1 cellular context compared by ENCODE assay signal in the genomic region with DNA sequence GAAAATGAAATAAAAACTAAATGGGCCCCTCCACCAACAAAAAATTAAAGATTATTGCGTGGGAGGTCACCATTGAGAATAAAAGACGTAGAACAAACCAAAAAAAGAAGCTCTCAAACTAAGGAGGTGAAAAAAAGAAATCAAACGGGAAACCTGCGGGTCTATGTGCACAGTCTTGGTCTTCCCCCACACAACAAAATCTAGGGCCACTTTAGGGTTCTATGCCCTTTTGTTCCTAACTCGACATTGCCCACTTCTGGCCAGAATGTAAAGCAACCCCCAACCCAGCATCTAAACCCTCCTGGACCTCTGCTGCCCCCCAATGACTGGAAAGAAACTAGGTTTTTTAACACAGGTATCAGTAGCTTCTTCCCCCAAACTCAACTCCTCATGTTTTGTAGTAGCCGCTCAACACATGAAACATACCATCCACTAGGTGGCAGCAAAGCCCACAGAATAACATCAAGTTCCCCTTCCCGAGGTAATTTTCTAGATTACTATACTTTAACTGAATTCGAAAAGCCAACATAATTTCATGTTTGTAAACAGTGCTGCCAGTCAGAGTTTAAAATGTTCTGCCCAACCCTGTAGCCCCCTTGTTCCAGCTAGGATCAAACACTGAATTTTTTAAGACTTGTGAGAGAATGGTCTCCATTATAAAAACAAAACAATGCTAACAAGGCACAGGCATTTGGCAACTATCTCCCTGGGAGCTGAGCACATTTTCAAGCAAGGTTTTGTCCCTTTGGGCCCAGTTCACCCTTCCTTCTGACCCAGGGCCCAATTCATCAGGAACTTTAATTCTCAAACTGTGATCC.
TF ChIP-seq lines count a peak whose summit lies in the region.

No MANE protein-coding gene starts in this region.

TF ChIP-seq in HepG2, 621 proteins besides CTCF, POLR2A, EP300 and RAD21 (continued from another document and continues in another):
- TF ChIP-seq, protein P1, sequence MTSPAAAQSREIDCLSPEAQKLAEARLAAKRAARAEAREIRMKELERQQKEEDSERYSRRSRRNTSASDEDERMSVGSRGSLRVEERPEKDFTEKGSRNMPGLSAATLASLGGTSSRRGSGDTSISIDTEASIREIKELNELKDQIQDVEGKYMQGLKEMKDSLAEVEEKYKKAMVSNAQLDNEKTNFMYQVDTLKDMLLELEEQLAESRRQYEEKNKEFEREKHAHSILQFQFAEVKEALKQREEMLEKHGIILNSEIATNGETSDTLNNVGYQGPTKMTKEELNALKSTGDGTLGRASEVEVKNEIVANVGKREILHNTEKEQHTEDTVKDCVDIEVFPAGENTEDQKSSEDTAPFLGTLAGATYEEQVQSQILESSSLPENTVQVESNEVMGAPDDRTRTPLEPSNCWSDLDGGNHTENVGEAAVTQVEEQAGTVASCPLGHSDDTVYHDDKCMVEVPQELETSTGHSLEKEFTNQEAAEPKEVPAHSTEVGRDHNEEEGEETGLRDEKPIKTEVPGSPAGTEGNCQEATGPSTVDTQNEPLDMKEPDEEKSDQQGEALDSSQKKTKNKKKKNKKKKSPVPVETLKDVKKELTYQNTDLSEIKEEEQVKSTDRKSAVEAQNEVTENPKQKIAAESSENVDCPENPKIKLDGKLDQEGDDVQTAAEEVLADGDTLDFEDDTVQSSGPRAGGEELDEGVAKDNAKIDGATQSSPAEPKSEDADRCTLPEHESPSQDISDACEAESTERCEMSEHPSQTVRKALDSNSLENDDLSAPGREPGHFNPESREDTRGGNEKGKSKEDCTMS (CRISPR knock-in tag; conservative IDR thresholded peaks at IDR 0.05) = 0 out of 2 replicates have a peak, but pooled peaks have one; percentile 50
- TF ChIP-seq ZNF772 (CRISPR knock-in tag; IDR thresholded peaks at IDR 0.05) = 0 out of 2 replicates have a peak, but pooled peaks have one; percentile 23
- TF ChIP-seq ERF (CRISPR knock-in tag; IDR thresholded peaks at IDR 0.05) = peak; percentile 53; the same call in 1 of the 2 replicates
- TF ChIP-seq PITX1 (CRISPR knock-in tag; IDR thresholded peaks at IDR 0.05) = no peak; the same call in 1 of the 2 replicates
- peak; percentile 54; the same call in 1 of the 2 replicates for TF ChIP-seq ZNF816 (CRISPR knock-in tag; IDR thresholded peaks at IDR 0.05; ENCODE audit: borderline replicate concordance)
- peak; percentile 68; the same call in 1 of the 2 replicates for TF ChIP-seq GATAD2A (CRISPR knock-in tag; IDR thresholded peaks at IDR 0.05)
- TF ChIP-seq, protein P2, sequence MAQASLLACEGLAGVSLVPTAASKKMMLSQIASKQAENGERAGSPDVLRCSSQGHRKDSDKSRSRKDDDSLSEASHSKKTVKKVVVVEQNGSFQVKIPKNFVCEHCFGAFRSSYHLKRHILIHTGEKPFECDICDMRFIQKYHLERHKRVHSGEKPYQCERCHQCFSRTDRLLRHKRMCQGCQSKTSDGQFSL (CRISPR knock-in tag; IDR thresholded peaks at IDR 0.05) = 0 out of 2 replicates have a peak, but pooled peaks have one; percentile 42
- TF ChIP-seq, protein P3, sequence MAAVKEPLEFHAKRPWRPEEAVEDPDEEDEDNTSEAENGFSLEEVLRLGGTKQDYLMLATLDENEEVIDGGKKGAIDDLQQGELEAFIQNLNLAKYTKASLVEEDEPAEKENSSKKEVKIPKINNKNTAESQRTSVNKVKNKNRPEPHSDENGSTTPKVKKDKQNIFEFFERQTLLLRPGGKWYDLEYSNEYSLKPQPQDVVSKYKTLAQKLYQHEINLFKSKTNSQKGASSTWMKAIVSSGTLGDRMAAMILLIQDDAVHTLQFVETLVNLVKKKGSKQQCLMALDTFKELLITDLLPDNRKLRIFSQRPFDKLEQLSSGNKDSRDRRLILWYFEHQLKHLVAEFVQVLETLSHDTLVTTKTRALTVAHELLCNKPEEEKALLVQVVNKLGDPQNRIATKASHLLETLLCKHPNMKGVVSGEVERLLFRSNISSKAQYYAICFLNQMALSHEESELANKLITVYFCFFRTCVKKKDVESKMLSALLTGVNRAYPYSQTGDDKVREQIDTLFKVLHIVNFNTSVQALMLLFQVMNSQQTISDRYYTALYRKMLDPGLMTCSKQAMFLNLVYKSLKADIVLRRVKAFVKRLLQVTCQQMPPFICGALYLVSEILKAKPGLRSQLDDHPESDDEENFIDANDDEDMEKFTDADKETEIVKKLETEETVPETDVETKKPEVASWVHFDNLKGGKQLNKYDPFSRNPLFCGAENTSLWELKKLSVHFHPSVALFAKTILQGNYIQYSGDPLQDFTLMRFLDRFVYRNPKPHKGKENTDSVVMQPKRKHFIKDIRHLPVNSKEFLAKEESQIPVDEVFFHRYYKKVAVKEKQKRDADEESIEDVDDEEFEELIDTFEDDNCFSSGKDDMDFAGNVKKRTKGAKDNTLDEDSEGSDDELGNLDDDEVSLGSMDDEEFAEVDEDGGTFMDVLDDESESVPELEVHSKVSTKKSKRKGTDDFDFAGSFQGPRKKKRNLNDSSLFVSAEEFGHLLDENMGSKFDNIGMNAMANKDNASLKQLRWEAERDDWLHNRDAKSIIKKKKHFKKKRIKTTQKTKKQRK (IDR thresholded peaks at IDR 0.05; ENCODE audit: low read length) = no peak
- TF ChIP-seq RBFOX2 (IDR thresholded peaks at IDR 0.05; ENCODE audit: low read depth, low read length) = peak; percentile 50
- peak; percentile 51; the same call in 1 of the 2 replicates for TF ChIP-seq SMAD3 (CRISPR knock-in tag; IDR thresholded peaks at IDR 0.05)
- TF ChIP-seq, protein P4, sequence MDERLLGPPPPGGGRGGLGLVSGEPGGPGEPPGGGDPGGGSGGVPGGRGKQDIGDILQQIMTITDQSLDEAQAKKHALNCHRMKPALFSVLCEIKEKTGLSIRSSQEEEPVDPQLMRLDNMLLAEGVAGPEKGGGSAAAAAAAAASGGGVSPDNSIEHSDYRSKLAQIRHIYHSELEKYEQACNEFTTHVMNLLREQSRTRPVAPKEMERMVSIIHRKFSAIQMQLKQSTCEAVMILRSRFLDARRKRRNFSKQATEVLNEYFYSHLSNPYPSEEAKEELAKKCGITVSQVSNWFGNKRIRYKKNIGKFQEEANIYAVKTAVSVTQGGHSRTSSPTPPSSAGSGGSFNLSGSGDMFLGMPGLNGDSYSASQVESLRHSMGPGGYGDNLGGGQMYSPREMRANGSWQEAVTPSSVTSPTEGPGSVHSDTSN (CRISPR knock-in tag; IDR thresholded peaks at IDR 0.05) = no peak
- TF ChIP-seq HCFC1 (IDR thresholded peaks at IDR 0.05; ENCODE audit: low read depth, low read length) = no peak
- TF ChIP-seq, protein P5, sequence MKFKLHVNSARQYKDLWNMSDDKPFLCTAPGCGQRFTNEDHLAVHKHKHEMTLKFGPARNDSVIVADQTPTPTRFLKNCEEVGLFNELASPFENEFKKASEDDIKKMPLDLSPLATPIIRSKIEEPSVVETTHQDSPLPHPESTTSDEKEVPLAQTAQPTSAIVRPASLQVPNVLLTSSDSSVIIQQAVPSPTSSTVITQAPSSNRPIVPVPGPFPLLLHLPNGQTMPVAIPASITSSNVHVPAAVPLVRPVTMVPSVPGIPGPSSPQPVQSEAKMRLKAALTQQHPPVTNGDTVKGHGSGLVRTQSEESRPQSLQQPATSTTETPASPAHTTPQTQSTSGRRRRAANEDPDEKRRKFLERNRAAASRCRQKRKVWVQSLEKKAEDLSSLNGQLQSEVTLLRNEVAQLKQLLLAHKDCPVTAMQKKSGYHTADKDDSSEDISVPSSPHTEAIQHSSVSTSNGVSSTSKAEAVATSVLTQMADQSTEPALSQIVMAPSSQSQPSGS (CRISPR knock-in tag; IDR thresholded peaks at IDR 0.05) = peak; percentile 55; the same call in 1 of the 2 replicates
- peak; percentile 30; the same call in 1 of the 2 replicates for TF ChIP-seq BHLHE40 (IDR thresholded peaks at IDR 0.05; ENCODE audit: low read length)
- TF ChIP-seq U2AF2 (IDR thresholded peaks at IDR 0.05; ENCODE audit: low read depth, low read length) = no peak
- TF ChIP-seq SMC3 (IDR thresholded peaks at IDR 0.05; ENCODE audit: low read length) = peak; percentile 94
- peak; percentile 42; the same call in 1 of the 2 replicates for TF ChIP-seq ZNF331 (CRISPR knock-in tag; IDR thresholded peaks at IDR 0.05)
- TF ChIP-seq THAP11 (CRISPR knock-in tag; IDR thresholded peaks at IDR 0.05) = peak; percentile 56; the same call in 1 of the 2 replicates
- TF ChIP-seq, protein P6, sequence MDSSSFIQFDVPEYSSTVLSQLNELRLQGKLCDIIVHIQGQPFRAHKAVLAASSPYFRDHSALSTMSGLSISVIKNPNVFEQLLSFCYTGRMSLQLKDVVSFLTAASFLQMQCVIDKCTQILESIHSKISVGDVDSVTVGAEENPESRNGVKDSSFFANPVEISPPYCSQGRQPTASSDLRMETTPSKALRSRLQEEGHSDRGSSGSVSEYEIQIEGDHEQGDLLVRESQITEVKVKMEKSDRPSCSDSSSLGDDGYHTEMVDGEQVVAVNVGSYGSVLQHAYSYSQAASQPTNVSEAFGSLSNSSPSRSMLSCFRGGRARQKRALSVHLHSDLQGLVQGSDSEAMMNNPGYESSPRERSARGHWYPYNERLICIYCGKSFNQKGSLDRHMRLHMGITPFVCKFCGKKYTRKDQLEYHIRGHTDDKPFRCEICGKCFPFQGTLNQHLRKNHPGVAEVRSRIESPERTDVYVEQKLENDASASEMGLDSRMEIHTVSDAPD (CRISPR knock-in tag; IDR thresholded peaks at IDR 0.05) = 0 out of 2 replicates have a peak, but pooled peaks have one; percentile 55
- TF ChIP-seq ZNF777 (CRISPR knock-in tag; IDR thresholded peaks at IDR 0.05) = 0 out of 2 replicates have a peak, but pooled peaks have one; percentile 46
- TF ChIP-seq SP4 (CRISPR knock-in tag; IDR thresholded peaks at IDR 0.05) = no peak
- TF ChIP-seq, protein P7, sequence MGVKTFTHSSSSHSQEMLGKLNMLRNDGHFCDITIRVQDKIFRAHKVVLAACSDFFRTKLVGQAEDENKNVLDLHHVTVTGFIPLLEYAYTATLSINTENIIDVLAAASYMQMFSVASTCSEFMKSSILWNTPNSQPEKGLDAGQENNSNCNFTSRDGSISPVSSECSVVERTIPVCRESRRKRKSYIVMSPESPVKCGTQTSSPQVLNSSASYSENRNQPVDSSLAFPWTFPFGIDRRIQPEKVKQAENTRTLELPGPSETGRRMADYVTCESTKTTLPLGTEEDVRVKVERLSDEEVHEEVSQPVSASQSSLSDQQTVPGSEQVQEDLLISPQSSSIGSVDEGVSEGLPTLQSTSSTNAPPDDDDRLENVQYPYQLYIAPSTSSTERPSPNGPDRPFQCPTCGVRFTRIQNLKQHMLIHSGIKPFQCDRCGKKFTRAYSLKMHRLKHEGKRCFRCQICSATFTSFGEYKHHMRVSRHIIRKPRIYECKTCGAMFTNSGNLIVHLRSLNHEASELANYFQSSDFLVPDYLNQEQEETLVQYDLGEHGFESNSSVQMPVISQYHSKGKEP (CRISPR knock-in tag; IDR thresholded peaks at IDR 0.05) = 0 out of 2 replicates have a peak, but pooled peaks have one; percentile 72
- TF ChIP-seq, protein P8, sequence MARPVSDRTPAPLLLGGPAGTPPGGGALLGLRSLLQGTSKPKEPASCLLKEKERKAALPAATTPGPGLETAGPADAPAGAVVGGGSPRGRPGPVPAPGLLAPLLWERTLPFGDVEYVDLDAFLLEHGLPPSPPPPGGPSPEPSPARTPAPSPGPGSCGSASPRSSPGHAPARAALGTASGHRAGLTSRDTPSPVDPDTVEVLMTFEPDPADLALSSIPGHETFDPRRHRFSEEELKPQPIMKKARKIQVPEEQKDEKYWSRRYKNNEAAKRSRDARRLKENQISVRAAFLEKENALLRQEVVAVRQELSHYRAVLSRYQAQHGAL (CRISPR knock-in tag; IDR thresholded peaks at IDR 0.05; ENCODE audit: not compliant biosample characterization) = peak; percentile 56
- no peak for TF ChIP-seq ZSCAN12 (CRISPR knock-in tag; IDR thresholded peaks at IDR 0.05)
- TF ChIP-seq KLF13 (CRISPR knock-in tag; IDR thresholded peaks at IDR 0.05) = no peak
- TF ChIP-seq, protein P9, sequence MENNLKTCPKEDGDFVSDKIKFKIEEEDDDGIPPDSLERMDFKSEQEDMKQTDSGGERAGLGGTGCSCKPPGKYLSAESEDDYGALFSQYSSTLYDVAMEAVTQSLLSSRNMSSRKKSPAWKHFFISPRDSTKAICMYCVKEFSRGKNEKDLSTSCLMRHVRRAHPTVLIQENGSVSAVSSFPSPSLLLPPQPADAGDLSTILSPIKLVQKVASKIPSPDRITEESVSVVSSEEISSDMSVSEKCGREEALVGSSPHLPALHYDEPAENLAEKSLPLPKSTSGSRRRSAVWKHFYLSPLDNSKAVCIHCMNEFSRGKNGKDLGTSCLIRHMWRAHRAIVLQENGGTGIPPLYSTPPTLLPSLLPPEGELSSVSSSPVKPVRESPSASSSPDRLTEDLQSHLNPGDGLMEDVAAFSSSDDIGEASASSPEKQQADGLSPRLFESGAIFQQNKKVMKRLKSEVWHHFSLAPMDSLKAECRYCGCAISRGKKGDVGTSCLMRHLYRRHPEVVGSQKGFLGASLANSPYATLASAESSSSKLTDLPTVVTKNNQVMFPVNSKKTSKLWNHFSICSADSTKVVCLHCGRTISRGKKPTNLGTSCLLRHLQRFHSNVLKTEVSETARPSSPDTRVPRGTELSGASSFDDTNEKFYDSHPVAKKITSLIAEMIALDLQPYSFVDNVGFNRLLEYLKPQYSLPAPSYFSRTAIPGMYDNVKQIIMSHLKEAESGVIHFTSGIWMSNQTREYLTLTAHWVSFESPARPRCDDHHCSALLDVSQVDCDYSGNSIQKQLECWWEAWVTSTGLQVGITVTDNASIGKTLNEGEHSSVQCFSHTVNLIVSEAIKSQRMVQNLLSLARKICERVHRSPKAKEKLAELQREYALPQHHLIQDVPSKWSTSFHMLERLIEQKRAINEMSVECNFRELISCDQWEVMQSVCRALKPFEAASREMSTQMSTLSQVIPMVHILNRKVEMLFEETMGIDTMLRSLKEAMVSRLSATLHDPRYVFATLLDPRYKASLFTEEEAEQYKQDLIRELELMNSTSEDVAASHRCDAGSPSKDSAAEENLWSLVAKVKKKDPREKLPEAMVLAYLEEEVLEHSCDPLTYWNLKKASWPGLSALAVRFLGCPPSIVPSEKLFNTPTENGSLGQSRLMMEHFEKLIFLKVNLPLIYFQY (CRISPR knock-in tag; IDR thresholded peaks at IDR 0.05; ENCODE audit: borderline replicate concordance) = peak; percentile 72
- TF ChIP-seq ZNF614 (CRISPR knock-in tag; IDR thresholded peaks at IDR 0.05; ENCODE audit: borderline replicate concordance) = peak; percentile 63; the same call in 1 of the 2 replicates
- TF ChIP-seq MXI1 (IDR thresholded peaks at IDR 0.05; ENCODE audit: borderline replicate concordance, low read depth, low read length) = peak; percentile 57; the same call in 1 of the 3 replicates
- TF ChIP-seq, protein P10, sequence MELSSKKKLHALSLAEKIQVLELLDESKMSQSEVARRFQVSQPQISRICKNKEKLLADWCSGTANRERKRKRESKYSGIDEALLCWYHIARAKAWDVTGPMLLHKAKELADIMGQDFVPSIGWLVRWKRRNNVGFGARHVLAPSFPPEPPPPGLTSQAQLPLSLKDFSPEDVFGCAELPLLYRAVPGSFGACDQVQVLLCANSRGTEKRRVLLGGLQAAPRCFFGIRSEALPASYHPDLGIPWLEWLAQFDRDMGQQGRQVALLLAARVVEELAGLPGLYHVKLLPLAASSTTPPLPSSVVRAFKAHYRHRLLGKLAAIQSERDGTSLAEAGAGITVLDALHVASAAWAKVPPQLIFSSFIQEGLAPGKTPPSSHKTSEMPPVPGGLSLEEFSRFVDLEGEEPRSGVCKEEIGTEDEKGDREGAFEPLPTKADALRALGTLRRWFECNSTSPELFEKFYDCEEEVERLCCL (CRISPR knock-in tag; IDR thresholded peaks at IDR 0.05; ENCODE audit: borderline replicate concordance) = no peak
